Comparison of ENCODE assay signal across 9 cellular contexts in the genomic region with DNA sequence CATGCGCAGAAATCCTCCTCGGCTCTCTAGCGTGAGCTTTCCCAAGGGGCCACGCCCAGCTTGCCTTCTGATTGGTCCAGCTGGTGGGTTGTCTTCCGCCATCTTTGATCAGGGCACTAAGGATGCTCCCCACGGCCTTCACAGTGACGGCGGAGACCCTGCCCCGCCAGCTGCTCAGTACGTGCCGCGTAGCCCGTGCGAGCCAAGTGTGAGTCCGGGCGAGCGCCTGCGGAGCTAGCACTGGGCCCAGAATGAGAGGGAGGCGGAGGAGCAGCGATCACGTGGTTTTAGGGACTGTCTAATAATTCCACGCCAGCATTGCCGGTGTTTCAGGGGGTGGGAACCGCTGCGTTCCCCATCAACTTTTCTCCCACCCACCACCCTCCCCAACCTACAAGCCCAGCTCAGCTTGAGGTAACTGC. TPM values are rescaled to one million over a fixed set of nuclear protein-coding genes. Genes with fewer than 3 reads are reported as not detected.
DNase-seq lines count a peak whose midpoint lies in the region; ATAC-seq and TF ChIP-seq lines count a peak whose summit lies in the region.
"Had no signal": no experiment of that assay in that cellular context is flagged by ENCODE, and none has a peak within 500 bp of the region (broad histone marks: within the 10 kb centered on the region; RNA-seq: fewer than 3 reads in every experiment).

No MANE protein-coding gene starts in this region.

- ATAC-seq in GM19023 (IDR thresholded peaks at IDR 0.05; ENCODE audit: unreplicated experiment) (peak; percentile 86), HG03196 (IDR thresholded peaks at IDR 0.05; ENCODE audit: unreplicated experiment) (peak; percentile 87), activated B cell treated with CpG ODN at 0.5 μM for 24 hours (ENCODE audit: low read depth) (peak; percentile 88)

- H3K27me3 Mint-ChIP-seq in activated B cell treated with CpG ODN at 0.5 μM for 24 hours (no peaks in the 10 kb centered on the region), immature natural killer cell (ENCODE audit: low read depth in 3 of 3) (peaks cover 10 to 21% (median 15%) of the 10 kb centered on the region in 3 donors)

- H3K27ac Mint-ChIP-seq in activated B cell treated with CpG ODN at 0.5 μM for 24 hours (peak overlapping the region; percentile 96), immature natural killer cell (peak overlapping the region; percentile 98 to 100 (median 99))

- POLR2A ChIA-PET in activated B cell treated with CpG ODN at 0.5 μM for 24 hours (lab: Charles Lee): interaction anchor here (0.6 to 4.4 kb wide), 26 partner anchors 11 to 661 kb away, joined by 3 to 42 read pairs (median 5); partner anchors contain the start of genes ASCC2, CASTOR1, CCDC157 and PES1

- H3K4me3 Mint-ChIP-seq in activated B cell treated with CpG ODN at 0.5 μM for 24 hours (peak overlapping the region; percentile 97), immature natural killer cell (peak overlapping the region; percentile 97 to 99 (median 98))

- peak overlapping the region; percentile 46 for H3K4me3 ChIP-seq in AG09309 (ENCODE audit: control insufficient read depth, low read depth, low read length)

- H3K4me1 Mint-ChIP-seq in activated B cell treated with CpG ODN at 0.5 μM for 24 hours (peaks cover 47% of the 10 kb centered on the region), immature natural killer cell (peaks cover 44 to 58% of the 10 kb centered on the region in 2 donors)

- no peaks in the 10 kb centered on the region for H3K9me3 Mint-ChIP-seq in activated B cell treated with CpG ODN at 0.5 μM for 24 hours
- H3K9me3 Mint-ChIP-seq in immature natural killer cell: no peaks in the 10 kb centered on the region

- H3K36me3 Mint-ChIP-seq in activated B cell treated with CpG ODN at 0.5 μM for 24 hours (ENCODE audit: low read depth) (peaks cover 33% of the 10 kb centered on the region), immature natural killer cell (peaks cover 0 to 7% (median 5%) of the 10 kb centered on the region in 3 donors)

- CTCF ChIA-PET in activated B cell treated with CpG ODN at 0.5 μM for 24 hours (lab: Charles Lee): interaction anchor here (0.8 to 4.1 kb wide), 8 partner anchors 16 to 161 kb away, joined by 3 to 35 read pairs (median 4); partner anchors contain the start of genes CASTOR1, CCDC157, RNF215 and SF3A1

- no peak for TF ChIP-seq CTCF in AG09309 (IDR thresholded peaks at IDR 0.05; ENCODE audit: control insufficient read depth, insufficient read depth, low read depth, low read length, missing control alignments)
- no peak for TF ChIP-seq CTCF in activated B cell treated with CpG ODN at 0.5 μM for 24 hours (IDR thresholded peaks at IDR 0.05)

- peak overlapping the region; percentile 98 for H3K27ac ChIP-seq in caudate nucleus (ENCODE audit: low read depth, low read length)

- intact Hi-C loops in activated B cell treated with CpG ODN at 0.5 μM for 24 hours (cut with micrococcal nuclease): loop anchor here (1.0 to 10.0 kb wide), 9 partner anchors 97 to 1037 kb away; partner anchors contain the start of genes AP1B1, NF2, NIPSNAP1 and PES1

- DNase-seq in AG09309 (ENCODE audit: low read depth): peak; percentile 99
- DNase-seq in NCI-H226: peak; percentile 94
- peak; percentile 89 for DNase-seq in activated B cell treated with CpG ODN at 0.5 μM for 24 hours
- peak; percentile 82 to 100 (median 98) for DNase-seq in caudate nucleus (lab: John Stamatoyannopoulos, UW)
- DNase-seq in immature natural killer cell: peak; percentile 97 to 99 (median 98)
- DNase-seq in smooth muscle cell of the brain vasculature (ENCODE audit: low read depth, low spot score): peak; percentile 99

RNA-seq across cellular contexts. Expression of gene MTFP1, which starts 1.6 kb away (rescaled TPM):
- total RNA-seq in activated B cell treated with CpG ODN at 0.5 μM for 24 hours: 30.8 and 33.9 TPM in 2 replicates
- 10 to 100 TPM; 18.7 to 41.3 (median 32.0) TPM for polyA plus RNA-seq in immature natural killer cell

RNA-seq across cellular contexts. Expression of gene SEC14L2, which starts 27.2 kb away (rescaled TPM):
- total RNA-seq in activated B cell treated with CpG ODN at 0.5 μM for 24 hours: 0.40 and 0.42 TPM in 2 replicates
- polyA plus RNA-seq in immature natural killer cell: 1 to 10 TPM in 1 of 3 donors, under 1 TPM in 1, not detected in 1; 0.23 to 1.6 TPM

RNA-seq across cellular contexts. Expression of gene RNF215, which starts 36.8 kb away (rescaled TPM):
- total RNA-seq in activated B cell treated with CpG ODN at 0.5 μM for 24 hours: 8.6 and 8.8 TPM in 2 replicates
- polyA plus RNA-seq in immature natural killer cell: 1 to 10 TPM in 1 of 3 donors, under 1 TPM in 2; 0.38 to 1.1 (median 0.56) TPM

RNA-seq across cellular contexts. Expression of gene SEC14L3, which starts 47.8 kb away (rescaled TPM):
- not detected in 2 replicates for total RNA-seq in activated B cell treated with CpG ODN at 0.5 μM for 24 hours
- polyA plus RNA-seq in immature natural killer cell: not detected
- total RNA-seq: T-helper 1 cell treated with Interleukin-12 subunit alpha and Interleukin-12 subunit beta and Interleukin-4 antibody, amounts not matched to agents 30 ng/mL and 1 ng/mL, for 36 hours had no signal

Comparison
In these comparisons a context has a peak if more than half of its experiments do, and no peak if none do; other contexts are left out.
1. Peak in every context shown above with its lines: DNase-seq, ATAC-seq, H3K4me3 ChIP-seq and H3K27ac ChIP-seq.